ENCODE assay signal across 9 cellular contexts in genomic region chr6:113433506-113433991, GRCh38.
DNase-seq lines count a peak whose midpoint lies in the region; ATAC-seq, FAIRE-seq and TF ChIP-seq lines count a peak whose summit lies in the region.
"Had no signal": no experiment of that assay in that cellular context is flagged by ENCODE, and none has a peak within 500 bp of the region (broad histone marks: within the 10 kb centered on the region; RNA-seq: fewer than 3 reads in every experiment).

No MANE protein-coding gene starts in this region.

- ATAC-seq in GM21515 (IDR thresholded peaks at IDR 0.05; ENCODE audit: unreplicated experiment) (no peak), HG03460 (IDR thresholded peaks at IDR 0.05; ENCODE audit: unreplicated experiment) (no peak)

- no peaks in the 10 kb centered on the region for H3K9me3 Mint-ChIP-seq in astrocyte (ENCODE audit: unreplicated experiment)

- no peak overlapping the region for H3K27ac Mint-ChIP-seq in astrocyte (ENCODE audit: unreplicated experiment)

- H4K20me1 ChIP-seq in astrocyte (ENCODE audit: insufficient read depth, low read length): no peaks in the 10 kb centered on the region

- no peaks in the 10 kb centered on the region for H3K9me3 ChIP-seq in astrocyte (ENCODE audit: insufficient read depth, low read depth, low read length)
- H3K9me3 ChIP-seq in testis: no peaks in the 10 kb centered on the region

- H3K4me3 ChIP-seq in HL-60 (replicated peaks; ENCODE audit: insufficient read depth, low read length): no peak overlapping the region
- no peak overlapping the region for H3K4me3 ChIP-seq in astrocyte (ENCODE audit: insufficient read depth, low read depth, low read length)
- H3K4me3 ChIP-seq in testis: no peak overlapping the region

- no peaks in the 10 kb centered on the region for H3K79me2 ChIP-seq in astrocyte (ENCODE audit: insufficient read depth, low read length)

- H3K4me3 Mint-ChIP-seq in astrocyte (ENCODE audit: unreplicated experiment): no peak overlapping the region

- no peaks in the 10 kb centered on the region for H3K27me3 Mint-ChIP-seq in astrocyte (ENCODE audit: low read depth, unreplicated experiment)

- WGBS in testis, 2 donors: 59 to 65% methylated on average over 5 of the region's 5 CpGs

- H2AFZ ChIP-seq in astrocyte (ENCODE audit: low read depth, low read length): no peak overlapping the region

- TF ChIP-seq POLR2A in testis (IDR thresholded peaks at IDR 0.05): no peak

- H3K4me1 ChIP-seq in astrocyte (ENCODE audit: insufficient read depth, low read length): no peaks in the 10 kb centered on the region
- H3K4me1 ChIP-seq in testis: no peaks in the 10 kb centered on the region

- H3K4me1 Mint-ChIP-seq in astrocyte (ENCODE audit: low read depth, unreplicated experiment): peaks cover 2% of the 10 kb centered on the region

- no peaks in the 10 kb centered on the region for H3K27me3 ChIP-seq in HL-60 (ENCODE audit: insufficient read depth, poor library complexity, severe bottlenecking)
- no peaks in the 10 kb centered on the region for H3K27me3 ChIP-seq in astrocyte (ENCODE audit: insufficient read depth, low read length)
- no peaks in the 10 kb centered on the region for H3K27me3 ChIP-seq in testis

- DNase-seq in HL-60 (ENCODE audit: low read depth in 1 of 2, low spot score in 1 of 2): peak; percentile 66 to 87
- DNase-seq in astrocyte (ENCODE audit: low read depth): peak; percentile 48
- peak; percentile 15 for DNase-seq in left kidney (ENCODE audit: low read depth, low spot score)
- peak; percentile 28 for DNase-seq in testis
- no peak for DNase-seq in central memory CD4-positive, alpha-beta T cell
- no peak for DNase-seq in effector CD4-positive, alpha-beta T cell
- DNase-seq: NCI-H1417 had no signal

- TF ChIP-seq CTCF in HL-60 (IDR thresholded peaks at IDR 0.05; ENCODE audit: insufficient read depth, low read length) (no peak), astrocyte (IDR thresholded peaks at IDR 0.05; ENCODE audit: insufficient read depth, low read depth, low read length) (no peak), testis (IDR thresholded peaks at IDR 0.05) (no peak)

- intact Hi-C loops in testis (cut with DNase I; ENCODE audit: low total_unique reads): no loop called here

- H3K36me3 Mint-ChIP-seq in astrocyte (ENCODE audit: low read depth, unreplicated experiment): no peaks in the 10 kb centered on the region

- no peak overlapping the region for H3K9ac ChIP-seq in astrocyte (ENCODE audit: low read length)

- FAIRE-seq in astrocyte (lab: Jason Lieb, UNC): peak; percentile 32

- H3K27ac ChIP-seq in HL-60 (replicated peaks) (peak overlapping the region; percentile 62), astrocyte (ENCODE audit: low read depth, low read length) (no peak overlapping the region), testis (no peak overlapping the region)

- H3K4me2 ChIP-seq in astrocyte (ENCODE audit: low read length): no peak overlapping the region

- H3K36me3 ChIP-seq in astrocyte (ENCODE audit: insufficient read depth, low read length) (no peaks in the 10 kb centered on the region), testis (ENCODE audit: low read depth, missing control alignments) (no peaks in the 10 kb centered on the region)

Comparison
In these comparisons a context has a peak if more than half of its experiments do, and no peak if none do; other contexts are left out.
1. DNase-seq: peak in HL-60 (2 of 2), astrocyte (single experiment), left kidney (single experiment) and testis (single experiment); none in central memory CD4-positive, alpha-beta T cell (single experiment) and effector CD4-positive, alpha-beta T cell (single experiment).